8 cellular contexts compared by ENCODE assay signal in the genomic region with DNA sequence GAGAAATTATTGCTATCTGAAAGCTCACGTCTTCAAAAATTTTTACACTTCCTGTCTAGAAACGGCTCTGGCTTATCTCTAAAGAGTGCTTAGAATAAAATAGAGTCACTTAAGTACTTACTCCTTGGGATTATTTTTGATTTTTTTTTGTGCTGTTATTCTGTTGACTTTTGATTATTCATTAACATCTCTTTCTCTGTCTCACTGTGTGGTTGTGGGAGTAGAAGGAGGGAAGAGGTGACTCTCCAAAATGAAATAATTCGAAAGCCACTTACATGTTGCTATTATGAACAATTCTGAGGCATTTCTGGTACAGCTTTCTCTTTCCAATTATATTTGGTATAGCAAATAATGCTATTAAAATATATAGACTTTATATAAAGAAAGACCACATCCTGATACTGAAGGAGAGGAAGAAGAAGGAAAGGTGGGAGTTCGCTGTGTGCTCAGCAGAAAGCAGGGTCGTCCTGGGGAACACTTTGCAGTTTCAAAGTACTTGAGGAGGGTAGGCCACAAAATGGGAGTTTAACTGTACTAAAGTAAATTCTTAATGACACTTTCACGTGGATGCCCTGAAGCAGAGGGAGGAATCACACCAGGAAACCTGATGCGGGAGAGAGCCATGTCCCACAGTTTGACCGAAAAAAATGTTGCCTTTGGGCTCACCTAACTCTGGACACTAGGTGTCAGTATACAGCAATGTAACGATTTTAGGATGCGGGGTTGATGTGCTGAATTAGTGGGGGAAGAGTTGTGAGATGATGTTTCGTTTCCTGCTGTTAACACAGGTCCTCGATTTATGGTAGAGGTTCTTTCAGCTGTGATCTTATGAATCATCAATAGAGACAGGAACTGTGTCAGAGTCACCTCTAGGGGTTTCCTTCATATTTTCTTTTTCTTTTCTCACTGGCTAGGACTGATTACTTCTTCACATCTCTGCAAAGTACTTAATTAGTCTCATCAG. TPM values are rescaled to one million over a fixed set of nuclear protein-coding genes. Genes with fewer than 3 reads are reported as not detected.
A peak's percentile ranks its signal among the peaks of the same experiment; 100 is the strongest.
DNase-seq lines count a peak whose midpoint lies in the region; ATAC-seq and TF ChIP-seq lines count a peak whose summit lies in the region.

No MANE protein-coding gene starts in this region.

- H3K27ac Mint-ChIP-seq in CD8-positive, alpha-beta memory T cell = peak overlapping the region in 6 of 8 donors; percentile 33 to 73 (median 44)
- peak overlapping the region; percentile 60 for H3K27ac Mint-ChIP-seq in chondrocyte (ENCODE audit: unreplicated experiment)

- H3K27ac ChIP-seq in CD8-positive, alpha-beta memory T cell (ENCODE audit: low read depth, low read length) = no peak overlapping the region

- H3K9me3 Mint-ChIP-seq in CD8-positive, alpha-beta memory T cell = no peaks in the 10 kb centered on the region
- H3K9me3 Mint-ChIP-seq in chondrocyte (ENCODE audit: low read depth) = peaks cover 22% of the 10 kb centered on the region

- peaks cover 0 to 40% of the 10 kb centered on the region in 2 donors for H3K27me3 Mint-ChIP-seq in CD8-positive, alpha-beta memory T cell
- H3K27me3 Mint-ChIP-seq in chondrocyte (ENCODE audit: low read depth) = no peaks in the 10 kb centered on the region

- no peaks in the 10 kb centered on the region for H3K36me3 ChIP-seq in CD8-positive, alpha-beta memory T cell (ENCODE audit: insufficient read depth, low read length)

- CTCF ChIA-PET in CD8-positive, alpha-beta memory T cell (lab: Charles Lee) = interaction anchor here (0.6 to 4.8 kb wide), 8 partner anchors 10 to 1642 kb away, joined by 3 to 35 read pairs (median 3); partner anchors contain the start of gene MMADHC

- no peak overlapping the region for H3K4me3 ChIP-seq in CD8-positive, alpha-beta memory T cell (ENCODE audit: low read length)

- ATAC-seq in GM19397 (IDR thresholded peaks at IDR 0.05; ENCODE audit: unreplicated experiment) (peak; percentile 97), HG03439 (IDR thresholded peaks at IDR 0.05; ENCODE audit: unreplicated experiment) (peak; percentile 97), left lobe of liver (peak; percentile 98)
- ATAC-seq in activated CD4-positive, CD25-positive, alpha-beta regulatory T cell treated with anti-CD3 and anti-CD28 coated beads, Interleukin-2, amount 50 U/mL, for 24 hours = peak; percentile 100

- no peaks in the 10 kb centered on the region for H3K36me3 Mint-ChIP-seq in CD8-positive, alpha-beta memory T cell
- peaks cover 5% of the 10 kb centered on the region for H3K36me3 Mint-ChIP-seq in chondrocyte (ENCODE audit: low read depth)

- POLR2A ChIA-PET in CD8-positive, alpha-beta memory T cell (lab: Charles Lee) = no interaction called here

- peak; percentile 94 for TF ChIP-seq CTCF in chondrocyte (IDR thresholded peaks at IDR 0.05)

- peak overlapping the region in 5 of 7 donors; percentile 1 to 57 (median 52) for H3K4me3 Mint-ChIP-seq in CD8-positive, alpha-beta memory T cell
- peak overlapping the region; percentile 67 for H3K4me3 Mint-ChIP-seq in chondrocyte (ENCODE audit: unreplicated experiment)

- H3K27me3 ChIP-seq in CD8-positive, alpha-beta memory T cell (ENCODE audit: insufficient read depth, low read length, poor library complexity, severe bottlenecking) = no peaks in the 10 kb centered on the region

- H3K4me1 ChIP-seq in CD8-positive, alpha-beta memory T cell (ENCODE audit: insufficient read depth, low read length) = peaks cover 3% of the 10 kb centered on the region

- H3K9me3 ChIP-seq in CD8-positive, alpha-beta memory T cell (ENCODE audit: low read length) = no peaks in the 10 kb centered on the region

- DNase-seq in CD8-positive, alpha-beta memory T cell = peak in 4 of 5 donors; percentile 34 to 70 (median 68)
- DNase-seq in NCI-H460 (ENCODE audit: extremely low read depth, low read depth) = peak; percentile 70
- DNase-seq in chondrocyte (ENCODE audit: low spot score) = no peak
- no peak for DNase-seq in left lobe of liver (ENCODE audit: low spot score)
- peak; percentile 11 to 34 (median 19) for DNase-seq in stimulated activated CD4-positive, alpha-beta T cell treated with anti-CD3 and anti-CD28 coated beads, TNF-alpha, amount 100 ng/mL, for 24 hours (ENCODE audit: low read depth in 3 of 3)

- peaks cover 13 to 18% (median 16%) of the 10 kb centered on the region in 3 donors for H3K4me1 Mint-ChIP-seq in CD8-positive, alpha-beta memory T cell
- H3K4me1 Mint-ChIP-seq in chondrocyte (ENCODE audit: low read depth) = peaks cover 41% of the 10 kb centered on the region

RNA-seq across cellular contexts. Expression of gene MMADHC, which starts 9.8 kb away (rescaled TPM):
- total RNA-seq in CD8-positive, alpha-beta memory T cell = 100 to 1,000 TPM; 149 to 156 TPM
- polyA plus RNA-seq in CD8-positive, alpha-beta memory T cell = 117 TPM
- total RNA-seq in NCI-H460 (2014; rRNA removed; shearing (Covaris generic)) = 236 and 238 TPM in 2 replicates
- 102 and 127 TPM in 2 replicates for polyA plus RNA-seq in NCI-H460 (2014; cell fraction: nucleus; rRNA removed)
- 90.4 to 95.4 TPM (median 92.8 TPM) in 3 replicates for total RNA-seq in chondrocyte
- 67.1 TPM for total RNA-seq in left lobe of liver

Comparison
In these comparisons a context has a peak if more than half of its experiments do, and no peak if none do; other contexts are left out.
1. DNase-seq: peak in CD8-positive, alpha-beta memory T cell (4 of 5), NCI-H460 (single experiment) and stimulated activated CD4-positive, alpha-beta T cell treated with anti-CD3 and anti-CD28 coated beads, TNF-alpha, amount 100 ng/mL, for 24 hours (3 of 3); none in chondrocyte (single experiment) and left lobe of liver (single experiment).
2. Peak in every context shown above with its lines, with median percentiles within 50 percentile points of each other: ATAC-seq.